8 cellular contexts compared by ENCODE assay signal in the genomic region with DNA sequence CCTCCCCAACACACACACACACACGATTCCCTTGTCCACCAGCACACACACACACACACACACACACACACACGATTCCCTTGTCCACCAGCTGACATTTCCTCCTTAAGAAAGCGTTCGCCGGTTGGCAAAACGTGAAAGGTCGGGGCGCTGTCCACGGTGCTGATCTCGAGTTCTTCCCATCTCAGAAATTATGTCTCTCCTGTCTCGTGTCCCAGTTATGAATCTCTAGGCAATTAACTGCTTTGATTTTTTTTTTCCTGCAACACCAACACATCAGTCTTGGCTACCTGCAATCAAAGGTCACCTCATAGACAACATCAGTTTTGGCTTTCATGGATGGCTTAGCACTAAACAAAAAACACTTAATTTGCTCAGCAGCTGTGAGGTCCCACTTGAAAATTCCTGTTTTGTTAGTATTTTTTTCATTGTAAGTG. TPM values are rescaled to one million over a fixed set of nuclear protein-coding genes. Genes with fewer than 3 reads are reported as not detected.
DNase-seq lines count a peak whose midpoint lies in the region; ATAC-seq and TF ChIP-seq lines count a peak whose summit lies in the region.

No MANE protein-coding gene starts in this region.

- CTCF ChIA-PET in activated CD4-positive, alpha-beta T cell treated with anti-CD3 and anti-CD28 coated beads for 36 hours (lab: Charles Lee), result interaction anchor here (0.6 to 1.0 kb wide), 2 partner anchors 18 to 310 kb away, joined by 3 to 4 read pairs; no protein-coding TSS in a partner anchor

- DNase-seq in AG08396 (ENCODE audit: low spot score), result peak; percentile 48
- DNase-seq in HFFc6, result no peak
- peak; percentile 76 for DNase-seq in activated CD4-positive, alpha-beta T cell treated with anti-CD3 and anti-CD28 coated beads for 36 hours
- DNase-seq in SKM-1 (lab: John Stamatoyannopoulos, UW; ENCODE audit: unreplicated experiment), result no peak

- no peak overlapping the region for H3K9ac ChIP-seq in endocrine pancreas (ENCODE audit: control insufficient read depth, insufficient read depth, low read length)

- TF ChIP-seq CTCF in HFFc6 (IDR thresholded peaks at IDR 0.05), result no peak

- no peak overlapping the region for H3K27ac Mint-ChIP-seq in HFFc6
- H3K27ac Mint-ChIP-seq in activated CD4-positive, alpha-beta T cell treated with anti-CD3 and anti-CD28 coated beads for 36 hours, result no peak overlapping the region

- peaks cover 12% of the 10 kb centered on the region for H3K4me1 Mint-ChIP-seq in HFFc6 (ENCODE audit: low read depth)
- peaks cover 8% of the 10 kb centered on the region for H3K4me1 Mint-ChIP-seq in activated CD4-positive, alpha-beta T cell treated with anti-CD3 and anti-CD28 coated beads for 36 hours

- peaks cover 29% of the 10 kb centered on the region for H3K27me3 Mint-ChIP-seq in HFFc6 (ENCODE audit: insufficient read depth)
- H3K27me3 Mint-ChIP-seq in activated CD4-positive, alpha-beta T cell treated with anti-CD3 and anti-CD28 coated beads for 36 hours, result peaks cover 65% of the 10 kb centered on the region

- POLR2A ChIA-PET in activated CD4-positive, alpha-beta T cell treated with anti-CD3 and anti-CD28 coated beads for 36 hours (lab: Charles Lee), result no interaction called here

- H3K4me3 Mint-ChIP-seq in HFFc6, result peak overlapping the region; percentile 46; the same call in 1 of the 2 replicates
- no peak overlapping the region for H3K4me3 Mint-ChIP-seq in activated CD4-positive, alpha-beta T cell treated with anti-CD3 and anti-CD28 coated beads for 36 hours

- H3K36me3 ChIP-seq in endocrine pancreas (ENCODE audit: control insufficient read depth, insufficient read depth, low read length) (no peaks in the 10 kb centered on the region), neuron (ENCODE audit: insufficient read depth, low read length) (peaks cover 3% of the 10 kb centered on the region)

- peak overlapping the region; percentile 71 for H3K4me3 ChIP-seq in endocrine pancreas (ENCODE audit: control insufficient read depth, insufficient read depth, low read length)
- peak overlapping the region; percentile 48 for H3K4me3 ChIP-seq in neuron (ENCODE audit: low read length)

- H3K27me3 ChIP-seq in endocrine pancreas (ENCODE audit: control insufficient read depth, insufficient read depth, low read length), result no peaks in the 10 kb centered on the region
- no peaks in the 10 kb centered on the region for H3K27me3 ChIP-seq in neuron (ENCODE audit: insufficient read depth, low read length)

- intact Hi-C loops in activated CD4-positive, alpha-beta T cell treated with anti-CD3 and anti-CD28 coated beads for 36 hours (cut with DNase I, micrococcal nuclease), result loop anchor here in 1 of 2 experiments (1.0 kb wide), 1 partner anchor 14 kb away; no protein-coding TSS in a partner anchor

- H3K9me3 ChIP-seq in endocrine pancreas (ENCODE audit: control insufficient read depth, low read length) (no peaks in the 10 kb centered on the region), neuron (ENCODE audit: low read length) (no peaks in the 10 kb centered on the region)

- peaks cover 6% of the 10 kb centered on the region for H3K36me3 Mint-ChIP-seq in HFFc6 (ENCODE audit: low read depth)
- H3K36me3 Mint-ChIP-seq in activated CD4-positive, alpha-beta T cell treated with anti-CD3 and anti-CD28 coated beads for 36 hours (ENCODE audit: low read depth), result peaks cover 1% of the 10 kb centered on the region

- ATAC-seq in activated CD4-positive, alpha-beta T cell treated with anti-CD3 and anti-CD28 coated beads for 36 hours, result no peak
- ATAC-seq in HG02938 (IDR thresholded peaks at IDR 0.05; ENCODE audit: unreplicated experiment), result no peak
- ATAC-seq in HG03469 (IDR thresholded peaks at IDR 0.05; ENCODE audit: unreplicated experiment), result no peak

- H2AFZ ChIP-seq in neuron (ENCODE audit: low read depth, low read length), result no peak overlapping the region

- H3K4me1 ChIP-seq in endocrine pancreas (ENCODE audit: control insufficient read depth, insufficient read depth, low read length) (peaks cover 20% of the 10 kb centered on the region), neuron (ENCODE audit: insufficient read depth, low read length) (peaks cover 41% of the 10 kb centered on the region)

- H3K9me3 Mint-ChIP-seq in HFFc6, result peaks cover 8% of the 10 kb centered on the region
- H3K9me3 Mint-ChIP-seq in activated CD4-positive, alpha-beta T cell treated with anti-CD3 and anti-CD28 coated beads for 36 hours (ENCODE audit: low read depth), result peaks cover 4% of the 10 kb centered on the region

RNA-seq across cellular contexts. Expression of gene INA, which starts 1.9 kb away (rescaled TPM):
- total RNA-seq in HFFc6 (2021; fragmentation: NEBNext Ultra II Directional; extraction: Animal tissue kit (Norgen Biotek cat#: 25700)), result 1 to 10 TPM in 2 of 6 experiments, under 1 TPM in 3, not detected in 1; 0.06 to 1.3 (median 0.10) TPM
- under 1 TPM; 0.32 to 0.35 TPM for total RNA-seq in activated CD4-positive, alpha-beta T cell treated with anti-CD3 and anti-CD28 coated beads for 36 hours

RNA-seq across cellular contexts. Expression of gene RPEL1, which starts 33.2 kb away (rescaled TPM):
- under 1 TPM in 1 of 6 experiments, not detected in 5; 0.14 TPM for total RNA-seq in HFFc6 (2021; fragmentation: NEBNext Ultra II Directional; extraction: Animal tissue kit (Norgen Biotek cat#: 25700))
- total RNA-seq in activated CD4-positive, alpha-beta T cell treated with anti-CD3 and anti-CD28 coated beads for 36 hours, result not detected

Comparison
In these comparisons a context has a peak if more than half of its experiments do, and no peak if none do; other contexts are left out.
1. DNase-seq: peak in AG08396 (single experiment) and activated CD4-positive, alpha-beta T cell treated with anti-CD3 and anti-CD28 coated beads for 36 hours (single experiment); none in HFFc6 (single experiment) and SKM-1 (single experiment).